Comparison of ENCODE assay signal across 8 cellular contexts in genomic region chr5:176447982-176448608, GRCh38.
A peak's percentile ranks its signal among the peaks of the same experiment; 100 is the strongest.
DNase-seq lines count a peak whose midpoint lies in the region; ATAC-seq and TF ChIP-seq lines count a peak whose summit lies in the region.

FAF2 (plus strand) TSS chr5:176448385; CDS start chr5:176448408, 23 bp downstream.

- H3K9me3 ChIP-seq in MM.1S (replicated peaks; ENCODE audit: insufficient read depth, low read length), result no peaks in the 10 kb centered on the region

- peak within 1 kb of the TSS; percentile 99 for H3K4me3 Mint-ChIP-seq in nephron progenitor cell
- H3K4me3 Mint-ChIP-seq in stimulated activated naive CD8-positive, alpha-beta T cell treated with anti-CD3 and anti-CD28 coated beads, Interleukin-15, amount 100 ng/mL, for 72 hours, result peak within 1 kb of the TSS; percentile 88 to 94

- peak within 1 kb of the TSS; percentile 94 for H3K9ac ChIP-seq in MM.1S (ENCODE audit: low read length)

- TF ChIP-seq CTCF in MM.1S (IDR thresholded peaks at IDR 0.05; ENCODE audit: low read length), result peak; percentile 98
- TF ChIP-seq CTCF in nephron progenitor cell (IDR thresholded peaks at IDR 0.05), result peak; percentile 99

- ATAC-seq in stimulated activated naive CD8-positive, alpha-beta T cell treated with anti-CD3 and anti-CD28 coated beads, Interleukin-15, amount 100 ng/mL, for 72 hours, result peak; percentile 97

- no peaks in the 10 kb centered on the region for H3K27me3 Mint-ChIP-seq in nephron progenitor cell (ENCODE audit: low read depth, poor library complexity)
- no peaks in the 10 kb centered on the region for H3K27me3 Mint-ChIP-seq in stimulated activated naive CD8-positive, alpha-beta T cell treated with anti-CD3 and anti-CD28 coated beads, Interleukin-15, amount 100 ng/mL, for 72 hours

- H3K36me3 ChIP-seq in MM.1S (replicated peaks; ENCODE audit: insufficient read depth, low read length), result no peaks in the 10 kb centered on the region

- H2AFZ ChIP-seq in MM.1S (ENCODE audit: low read length), result peak within 1 kb of the TSS; percentile 98

- H3K4me3 ChIP-seq in MM.1S (ENCODE audit: low read length), result peak within 1 kb of the TSS; percentile 93

- H3K27me3 ChIP-seq in MM.1S (replicated peaks; ENCODE audit: insufficient read depth, low read length), result no peaks in the 10 kb centered on the region

- H3K27ac ChIP-seq in MM.1S (ENCODE audit: low read length), result peak within 1 kb of the TSS; percentile 83

- H3K4me2 ChIP-seq in MM.1S (ENCODE audit: low read depth, low read length), result peak within 1 kb of the TSS; percentile 87

- peak within 1 kb of the TSS; percentile 99 for H3K27ac Mint-ChIP-seq in nephron progenitor cell
- peak within 1 kb of the TSS; percentile 99 to 100 for H3K27ac Mint-ChIP-seq in stimulated activated naive CD8-positive, alpha-beta T cell treated with anti-CD3 and anti-CD28 coated beads, Interleukin-15, amount 100 ng/mL, for 72 hours

- peaks cover 46% of the 10 kb centered on the region for H3K79me2 ChIP-seq in MM.1S (ENCODE audit: low read length)

- DNase-seq in GF-D8 (lab: John Stamatoyannopoulos, UW) (peak; percentile 93), HCEC 1CT (peak; percentile 95), MM.1S (peak; percentile 98), SIG-M5 (lab: John Stamatoyannopoulos, UW) (peak; percentile 97), activated gamma-delta T cell (lab: John Stamatoyannopoulos, UW) (peak; percentile 96), fibroblast of the conjunctiva (ENCODE audit: low read depth) (peak; percentile 100), nephron progenitor cell (peak; percentile 98)
- DNase-seq in stimulated activated naive CD8-positive, alpha-beta T cell treated with anti-CD3 and anti-CD28 coated beads, Interleukin-15, amount 100 ng/mL, for 72 hours, result peak; percentile 99 to 100

- H3F3A ChIP-seq in MM.1S (ENCODE audit: insufficient read depth, low read length), result no peaks in the 10 kb centered on the region

- H3K4me1 Mint-ChIP-seq in nephron progenitor cell, result peaks cover 25% of the 10 kb centered on the region
- peaks cover 40% of the 10 kb centered on the region for H3K4me1 Mint-ChIP-seq in stimulated activated naive CD8-positive, alpha-beta T cell treated with anti-CD3 and anti-CD28 coated beads, Interleukin-15, amount 100 ng/mL, for 72 hours

- H3K9me2 ChIP-seq in MM.1S (replicated peaks; ENCODE audit: insufficient read depth, low read length), result no peaks in the 10 kb centered on the region

- peaks cover 12% of the 10 kb centered on the region for H3K36me3 Mint-ChIP-seq in nephron progenitor cell (ENCODE audit: low read depth)

- H3K9me3 Mint-ChIP-seq in nephron progenitor cell, result no peaks in the 10 kb centered on the region
- no peaks in the 10 kb centered on the region for H3K9me3 Mint-ChIP-seq in stimulated activated naive CD8-positive, alpha-beta T cell treated with anti-CD3 and anti-CD28 coated beads, Interleukin-15, amount 100 ng/mL, for 72 hours

- H4K20me1 ChIP-seq in MM.1S (ENCODE audit: insufficient read depth, low read length), result no peaks in the 10 kb centered on the region; the same call in 1 of the 2 replicates

- 0 out of 2 replicates have a peak, but pooled peaks cover 4% of the 10 kb centered on the region for H3K4me1 ChIP-seq in MM.1S (ENCODE audit: low read length)

Comparison
In these comparisons a context has a peak if more than half of its experiments do, and no peak if none do; other contexts are left out.
1. Peak in every context shown above with its lines: DNase-seq, ATAC-seq, H3K4me3 ChIP-seq and H3K27ac ChIP-seq.